ENCODE assay signal across 23 cellular contexts in the genomic region with DNA sequence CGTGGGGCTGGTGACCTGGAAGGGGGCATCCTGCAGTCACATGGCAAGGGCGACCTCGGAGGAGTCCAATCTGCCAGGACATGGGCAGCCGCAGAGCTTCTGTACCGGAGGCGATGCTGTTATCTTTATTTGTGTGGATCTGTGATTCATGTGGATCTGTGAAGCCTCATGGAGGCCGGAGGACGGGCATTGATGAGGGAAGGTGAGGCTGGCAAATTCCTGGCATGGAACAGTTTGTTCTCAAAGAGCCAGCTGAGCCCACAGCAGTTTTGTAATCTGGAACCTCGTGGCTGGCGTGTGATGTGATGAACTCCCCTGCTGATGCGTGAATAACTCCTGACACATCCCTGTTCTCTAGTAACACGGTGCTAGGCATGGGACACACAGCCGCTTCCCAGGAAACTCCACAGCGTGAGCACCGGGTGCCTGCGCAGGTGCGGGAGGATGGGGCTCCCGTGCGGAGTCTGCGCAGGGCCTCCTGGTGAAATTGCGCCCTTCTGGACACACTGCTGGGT. TPM values are rescaled to one million over a fixed set of nuclear protein-coding genes. Genes with fewer than 3 reads are reported as not detected.
DNase-seq lines count a peak whose midpoint lies in the region; TF ChIP-seq lines count a peak whose summit lies in the region.
"Had no signal": no experiment of that assay in that cellular context is flagged by ENCODE, and none has a peak within 500 bp of the region (broad histone marks: within the 10 kb centered on the region; RNA-seq: fewer than 3 reads in every experiment).

No MANE protein-coding gene starts in this region.

- no peak overlapping the region for H3K4ac ChIP-seq in mesenchymal stem cell (ENCODE audit: low read depth in 1 of 2, low read length in 2 of 2)

- no peak overlapping the region for H3K9ac ChIP-seq in mesenchymal stem cell (ENCODE audit: low read length)
- peak overlapping the region in 1 of 3 donors; percentile 45 for H3K9ac ChIP-seq in skeletal muscle tissue (ENCODE audit: low read depth in 1 of 3, low read length in 3 of 3)
- H3K9ac ChIP-seq: BLaER1, parathyroid adenoma had no signal

- no peak overlapping the region for H2BK120ac ChIP-seq in mesenchymal stem cell (ENCODE audit: low read depth, low read length)

- no peak overlapping the region for H2AK5ac ChIP-seq in mesenchymal stem cell (ENCODE audit: low read length, severe bottlenecking)

- H2BK15ac ChIP-seq in mesenchymal stem cell (ENCODE audit: low read depth, poor library complexity, severe bottlenecking) = no peak overlapping the region

- no peaks in the 10 kb centered on the region for H3K36me3 ChIP-seq in Peyer's patch
- peaks cover 0 to 12% of the 10 kb centered on the region in 2 experiments for H3K36me3 ChIP-seq in mesenchymal stem cell (ENCODE audit: control insufficient read depth in 1 of 2, insufficient read depth in 2 of 2, low read depth in 1 of 2, low read length in 2 of 2)
- H3K36me3 ChIP-seq in skeletal muscle tissue (ENCODE audit: control insufficient read depth in 3 of 3, insufficient read depth in 3 of 3, low read length in 3 of 3) = no peaks in the 10 kb centered on the region
- H3K36me3 ChIP-seq: gastroesophageal sphincter had no signal

- H2BK12ac ChIP-seq in mesenchymal stem cell (ENCODE audit: low read length in 2 of 2) = no peak overlapping the region

- H3K4me1 ChIP-seq in Peyer's patch (peaks cover 0 to 7% (median 0%) of the 10 kb centered on the region in 4 donors), mesenchymal stem cell (ENCODE audit: control insufficient read depth, insufficient read depth, low read depth, low read length) (peaks cover 11% of the 10 kb centered on the region), skeletal muscle tissue (ENCODE audit: control insufficient read depth in 3 of 3, insufficient read depth in 3 of 3, low read length in 3 of 3) (peaks cover 39 to 61% (median 53%) of the 10 kb centered on the region in 3 donors)

- H3K14ac ChIP-seq in mesenchymal stem cell (ENCODE audit: low read length in 2 of 2) = no peak overlapping the region

- DNase-seq in Peyer's patch (peak in 2 of 3 donors; percentile 25 to 39), fibroblast of pulmonary artery (ENCODE audit: low read depth) (peak; percentile 27), mesenchymal stem cell (no peak), SHP77 treated with DMSO at 0.1 percent for 48 hours (lab: John Stamatoyannopoulos, UW) (no peak), kidney tubule cell (ENCODE audit: low spot score) (no peak), NCI-H526 treated with DMSO at 0.1 percent for 48 hours (lab: John Stamatoyannopoulos, UW) (no peak), C1 segment of cervical spinal cord (lab: John Stamatoyannopoulos, UW) (no peak)
- DNase-seq: ACHN; activated CD4-positive, alpha-beta T cell treated with anti-CD3 and anti-CD28 coated beads, Interleukin-2, amount 10 ng/mL, durations not matched to agents 24 days and 14 days; activated CD8-positive, alpha-beta memory T cell treated with anti-CD3 and anti-CD28 coated beads, Interleukin-2, amount 10 ng/mL, durations not matched to agents 7 days and 5 days; effector CD8-positive, alpha-beta T cell; IMR-90; naive thymus-derived CD8-positive, alpha-beta T cell; NCI-H1417; NCI-H446 treated with DMSO at 0.1 percent for 48 hours; small intestine; stimulated activated CD4-positive, alpha-beta T cell treated with anti-CD3 and anti-CD28 coated beads, Interleukin-2, amount 100 ng/mL, for 48 hours; stimulated activated naive CD4-positive, alpha-beta T cell treated with Interleukin-2 at 50 U/mL for 16 hours; T-helper 2 cell had no signal

- H3K27me3 ChIP-seq in Peyer's patch = no peaks in the 10 kb centered on the region
- no peaks in the 10 kb centered on the region for H3K27me3 ChIP-seq in mesenchymal stem cell (ENCODE audit: control insufficient read depth in 1 of 2, insufficient read depth in 1 of 2, low read length in 2 of 2)
- no peaks in the 10 kb centered on the region for H3K27me3 ChIP-seq in skeletal muscle tissue (ENCODE audit: control insufficient read depth in 3 of 3, insufficient read depth in 3 of 3, low read length in 3 of 3)
- H3K27me3 ChIP-seq: BLaER1, gastroesophageal sphincter had no signal

- no peak overlapping the region for H2BK5ac ChIP-seq in mesenchymal stem cell (ENCODE audit: low read depth, low read length, poor library complexity, severe bottlenecking)

- TF ChIP-seq CTCF in Peyer's patch (IDR thresholded peaks at IDR 0.05) (no peak), fibroblast of pulmonary artery (IDR thresholded peaks at IDR 0.05; ENCODE audit: low read length, missing control alignments) (no peak)

- no peak overlapping the region for H4K91ac ChIP-seq in mesenchymal stem cell (ENCODE audit: low read length)

- H3K79me1 ChIP-seq in mesenchymal stem cell (replicated peaks; ENCODE audit: low read length, poor library complexity, severe bottlenecking) = peaks cover 46% of the 10 kb centered on the region

- H3K9me3 ChIP-seq in Peyer's patch (no peaks in the 10 kb centered on the region), mesenchymal stem cell (ENCODE audit: control insufficient read depth, low read length) (no peaks in the 10 kb centered on the region), skeletal muscle tissue (ENCODE audit: control insufficient read depth in 3 of 3, low read length in 3 of 3) (no peaks in the 10 kb centered on the region)
- H3K9me3 ChIP-seq: BLaER1, gastroesophageal sphincter had no signal

- no peak overlapping the region for H3K18ac ChIP-seq in mesenchymal stem cell (ENCODE audit: low read depth in 1 of 2, low read length in 2 of 2)

- H3K27ac ChIP-seq in Peyer's patch (no peak overlapping the region), mesenchymal stem cell (ENCODE audit: low read length, poor library complexity, severe bottlenecking) (no peak overlapping the region), skeletal muscle tissue (ENCODE audit: low read depth, low read length) (peak overlapping the region; percentile 81)
- H3K27ac ChIP-seq: BLaER1, gastroesophageal sphincter, parathyroid adenoma had no signal

- H2AFZ ChIP-seq in mesenchymal stem cell (ENCODE audit: low read depth, low read length) = no peak overlapping the region
- H2AFZ ChIP-seq: parathyroid adenoma had no signal

- WGBS in mesenchymal stem cell = 97% methylated on average over 21 of the region's 21 CpGs

- no peak overlapping the region for H3K4me3 ChIP-seq in Peyer's patch
- no peak overlapping the region for H3K4me3 ChIP-seq in fibroblast of pulmonary artery (replicated peaks; ENCODE audit: low read depth, low read length)
- H3K4me3 ChIP-seq in mesenchymal stem cell (ENCODE audit: insufficient read depth in 1 of 2, low read depth in 1 of 2, low read length in 2 of 2) = no peak overlapping the region
- no peak overlapping the region for H3K4me3 ChIP-seq in skeletal muscle tissue (ENCODE audit: low read length in 3 of 3)
- H3K4me3 ChIP-seq: BLaER1, gastroesophageal sphincter had no signal

- H3K4me2 ChIP-seq in mesenchymal stem cell (ENCODE audit: low read length, poor library complexity, severe bottlenecking) = no peak overlapping the region
- H3K4me2 ChIP-seq: BLaER1 had no signal

- TF ChIP-seq POLR2A in Peyer's patch (IDR thresholded peaks at IDR 0.05) = no peak

- peak overlapping the region; percentile 31 for H4K8ac ChIP-seq in mesenchymal stem cell (ENCODE audit: low read length)

- no peak overlapping the region for H3K23ac ChIP-seq in mesenchymal stem cell (ENCODE audit: low read length in 2 of 2)

RNA-seq across cellular contexts. Expression of a gene that starts 40.4 kb away (rescaled TPM):
- 10 to 100 TPM; 33.1 to 64.2 (median 53.7) TPM for total RNA-seq in Peyer's patch
- 8.0 TPM for polyA plus RNA-seq in mesenchymal stem cell (2013, experiment 1 of 2)
- 8.2 TPM for polyA plus RNA-seq in mesenchymal stem cell (2013, experiment 2 of 2)
- total RNA-seq in skeletal muscle tissue = 11.5 TPM

Comparison
In these comparisons a context has a peak if more than half of its experiments do, and no peak if none do; other contexts are left out.
1. DNase-seq: peak in Peyer's patch (2 of 3) and fibroblast of pulmonary artery (single experiment); none in mesenchymal stem cell (single experiment), SHP77 treated with DMSO at 0.1 percent for 48 hours (single experiment), kidney tubule cell (single experiment), NCI-H526 treated with DMSO at 0.1 percent for 48 hours (single experiment) and C1 segment of cervical spinal cord (0 of 14).